Comparison of ENCODE assay signal across 19 cellular contexts in genomic region chr1:229288516-229288915, GRCh38. TPM values are rescaled to one million over a fixed set of nuclear protein-coding genes. Genes with fewer than 3 reads are reported as not detected.
DNase-seq lines count a peak whose midpoint lies in the region; ATAC-seq, FAIRE-seq and TF ChIP-seq lines count a peak whose summit lies in the region.
"Had no signal": no experiment of that assay in that cellular context is flagged by ENCODE, and none has a peak within 500 bp of the region (broad histone marks: within the 10 kb centered on the region; RNA-seq: fewer than 3 reads in every experiment).

No MANE protein-coding gene starts in this region.

- peaks cover 2% of the 10 kb centered on the region for H3K9me3 Mint-ChIP-seq in CD8-positive, alpha-beta T cell
- no peaks in the 10 kb centered on the region for H3K9me3 Mint-ChIP-seq in natural killer cell treated with Interleukin-12 subunit alpha and Interleukin-12 subunit beta and Interleukin-15 and Interleukin-18, amount 100 ng/mL, for 72 hours
- H3K9me3 Mint-ChIP-seq: CD4-positive, alpha-beta T cell; CD8-positive, alpha-beta memory T cell had no signal

- H3K9me3 ChIP-seq in CD8-positive, alpha-beta T cell (ENCODE audit: low read length): no peaks in the 10 kb centered on the region
- no peaks in the 10 kb centered on the region for H3K9me3 ChIP-seq in effector memory CD4-positive, alpha-beta T cell (ENCODE audit: control insufficient read depth, low read length)
- H3K9me3 ChIP-seq: A549 had no signal

- peaks cover 25% of the 10 kb centered on the region for H3K4me1 Mint-ChIP-seq in CD8-positive, alpha-beta T cell (ENCODE audit: low read depth)
- peaks cover 16 to 37% of the 10 kb centered on the region in 2 donors for H3K4me1 Mint-ChIP-seq in natural killer cell treated with Interleukin-12 subunit alpha and Interleukin-12 subunit beta and Interleukin-15 and Interleukin-18, amount 100 ng/mL, for 72 hours (ENCODE audit: low read depth in 2 of 2)

- no peaks in the 10 kb centered on the region for H3K27me3 Mint-ChIP-seq in CD8-positive, alpha-beta T cell (ENCODE audit: low read depth)
- no peaks in the 10 kb centered on the region for H3K27me3 Mint-ChIP-seq in natural killer cell treated with Interleukin-12 subunit alpha and Interleukin-12 subunit beta and Interleukin-15 and Interleukin-18, amount 100 ng/mL, for 72 hours
- H3K27me3 Mint-ChIP-seq: B cell; CD4-positive, alpha-beta T cell; CD8-positive, alpha-beta memory T cell had no signal

- intact Hi-C loops in CD8-positive, alpha-beta T cell (cut with DNase I, micrococcal nuclease): no loop called here

- H3K4me1 ChIP-seq in CD8-positive, alpha-beta T cell (ENCODE audit: insufficient read depth, low read length): no peaks in the 10 kb centered on the region
- H3K4me1 ChIP-seq in effector memory CD4-positive, alpha-beta T cell (ENCODE audit: control insufficient read depth, insufficient read depth, low read length, poor library complexity, severe bottlenecking): no peaks in the 10 kb centered on the region

- no peak for DNase-seq in CD8-positive, alpha-beta T cell
- no peak for DNase-seq in effector memory CD4-positive, alpha-beta T cell
- DNase-seq in natural killer cell treated with Interleukin-12 subunit alpha and Interleukin-12 subunit beta and Interleukin-15 and Interleukin-18, amount 100 ng/mL, for 72 hours (ENCODE audit: low spot score): no peak
- DNase-seq: AML-193; Calu3; CD4-positive, alpha-beta T cell; CD8-positive, alpha-beta memory T cell; COR-L47; DMS79 treated with DMSO at 0.1 percent for 48 hours; GF-D8 had no signal

- FAIRE-seq in TTC549 (lab: Jason Lieb, UNC) (peak; percentile 20), islet of Langerhans (lab: Jason Lieb, UNC) (peak; percentile 87)
- FAIRE-seq: G401.6, GM18507 had no signal

- TF ChIP-seq CTCF in CD8-positive, alpha-beta T cell (IDR thresholded peaks at IDR 0.05): no peak

- no peak overlapping the region for H3K27ac ChIP-seq in CD8-positive, alpha-beta T cell (ENCODE audit: low read depth, low read length)
- no peak overlapping the region for H3K27ac ChIP-seq in effector memory CD4-positive, alpha-beta T cell (ENCODE audit: insufficient read depth, low read length, poor library complexity, severe bottlenecking)
- H3K27ac ChIP-seq: 22Rv1; A549; BLaER1 treated with 17β-estradiol and CSF1 and Interleukin-3, amounts not matched to agents 10 nM and 100 nM; C4-2B had no signal

- CTCF ChIA-PET in CD8-positive, alpha-beta T cell (lab: Charles Lee): no interaction called here

- H3K27ac Mint-ChIP-seq in CD8-positive, alpha-beta T cell: peak overlapping the region; percentile 20
- H3K27ac Mint-ChIP-seq in natural killer cell treated with Interleukin-12 subunit alpha and Interleukin-12 subunit beta and Interleukin-15 and Interleukin-18, amount 100 ng/mL, for 72 hours: no peak overlapping the region
- H3K27ac Mint-ChIP-seq: B cell; CD4-positive, alpha-beta T cell; CD8-positive, alpha-beta memory T cell had no signal

- H3K36me3 ChIP-seq in CD8-positive, alpha-beta T cell (ENCODE audit: insufficient read depth, low read length): peaks cover 12% of the 10 kb centered on the region
- peaks cover 13% of the 10 kb centered on the region for H3K36me3 ChIP-seq in effector memory CD4-positive, alpha-beta T cell (ENCODE audit: control insufficient read depth, insufficient read depth, low read length)

- no peak overlapping the region for H3K4me3 Mint-ChIP-seq in CD8-positive, alpha-beta T cell
- no peak overlapping the region for H3K4me3 Mint-ChIP-seq in natural killer cell treated with Interleukin-12 subunit alpha and Interleukin-12 subunit beta and Interleukin-15 and Interleukin-18, amount 100 ng/mL, for 72 hours
- H3K4me3 Mint-ChIP-seq: B cell; CD4-positive, alpha-beta T cell; CD8-positive, alpha-beta memory T cell had no signal

- no peak for ATAC-seq in CD8-positive, alpha-beta T cell
- ATAC-seq in natural killer cell treated with Interleukin-12 subunit alpha and Interleukin-12 subunit beta and Interleukin-15 and Interleukin-18, amount 100 ng/mL, for 72 hours: no peak
- ATAC-seq: A549 had no signal

- POLR2A ChIA-PET in CD8-positive, alpha-beta T cell (lab: Charles Lee): no interaction called here

- H3K36me3 Mint-ChIP-seq in CD8-positive, alpha-beta T cell: peaks cover 56% of the 10 kb centered on the region
- H3K36me3 Mint-ChIP-seq in natural killer cell treated with Interleukin-12 subunit alpha and Interleukin-12 subunit beta and Interleukin-15 and Interleukin-18, amount 100 ng/mL, for 72 hours: peaks cover 14% of the 10 kb centered on the region

- no peaks in the 10 kb centered on the region for H3K27me3 ChIP-seq in CD8-positive, alpha-beta T cell (ENCODE audit: insufficient read depth, low read length)
- H3K27me3 ChIP-seq in effector memory CD4-positive, alpha-beta T cell (replicated peaks; ENCODE audit: control insufficient read depth, insufficient read depth, low read length, poor library complexity, severe bottlenecking): no peaks in the 10 kb centered on the region
- H3K27me3 ChIP-seq: BLaER1 treated with 17β-estradiol and CSF1 and Interleukin-3, amounts not matched to agents 10 nM and 100 nM had no signal

- no peak overlapping the region for H3K4me3 ChIP-seq in CD8-positive, alpha-beta T cell (ENCODE audit: low read depth, low read length)
- H3K4me3 ChIP-seq in effector memory CD4-positive, alpha-beta T cell (ENCODE audit: insufficient read depth, low read depth, low read length, poor library complexity, severe bottlenecking): no peak overlapping the region
- H3K4me3 ChIP-seq: A549; BLaER1 treated with 17β-estradiol and CSF1 and Interleukin-3, amounts not matched to agents 10 nM and 100 nM had no signal

RNA-seq across cellular contexts. Expression of gene RAB4A, which starts 17.6 kb away (rescaled TPM):
- 10 to 100 TPM; 26.7 to 29.7 TPM for total RNA-seq in CD8-positive, alpha-beta T cell
- total RNA-seq in natural killer cell treated with Interleukin-12 subunit alpha and Interleukin-12 subunit beta and Interleukin-15 and Interleukin-18, amount 100 ng/mL, for 72 hours: 10 to 100 TPM; 24.5 to 32.8 TPM

RNA-seq across cellular contexts. Expression of gene CCSAP, which starts 54.3 kb away (rescaled TPM):
- 10 to 100 TPM; 11.1 to 11.7 TPM for total RNA-seq in CD8-positive, alpha-beta T cell
- total RNA-seq in natural killer cell treated with Interleukin-12 subunit alpha and Interleukin-12 subunit beta and Interleukin-15 and Interleukin-18, amount 100 ng/mL, for 72 hours: 1 to 10 TPM; 6.7 to 6.9 TPM
